9 cellular contexts compared by ENCODE assay signal in genomic region chr19:49080392-49080791, GRCh38. TPM values are rescaled to one million over a fixed set of nuclear protein-coding genes. Genes with fewer than 3 reads are reported as not detected.
"Had no signal": no experiment of that assay in that cellular context is flagged by ENCODE, and none has a peak within 500 bp of the region (broad histone marks: within the 10 kb centered on the region; RNA-seq: fewer than 3 reads in every experiment).

No MANE protein-coding gene starts in this region.

- H3K27ac Mint-ChIP-seq: GM23338, H9, IgD-negative memory B cell had no signal

- H3K4me2 ChIP-seq: GM23338 had no signal

- FAIRE-seq: H1, H54, HTR-8/SVneo had no signal

- H3K4me3 Mint-ChIP-seq: GM23338, H9, IgD-negative memory B cell had no signal

- ATAC-seq: GM23338 had no signal

- H3K36me3 Mint-ChIP-seq: IgD-negative memory B cell had no signal

- H3K4me3 ChIP-seq: GM23338 had no signal

- H2AFZ ChIP-seq: GM23338 had no signal

- H3K9me3 Mint-ChIP-seq: IgD-negative memory B cell had no signal

- DNase-seq: H9, HCEC 1CT, KG1 had no signal

RNA-seq across cellular contexts. Expression of gene KCNA7, which starts 7.9 kb away (rescaled TPM):
- total RNA-seq: GM23338, HT-29 had no signal
- polyA plus RNA-seq: IgD-negative memory B cell had no signal

RNA-seq across cellular contexts. Expression of gene NTF4, which starts 15.8 kb away (rescaled TPM):
- total RNA-seq: HT-29 had no signal
- polyA plus RNA-seq: IgD-negative memory B cell had no signal

RNA-seq across cellular contexts. Expression of gene CGB7, which starts 22.8 kb away (rescaled TPM):
- total RNA-seq: HT-29 had no signal
- polyA plus RNA-seq: IgD-negative memory B cell had no signal

RNA-seq across cellular contexts. Expression of gene CGB8, which starts 31.5 kb away (rescaled TPM):
- total RNA-seq: GM23338, H1, H9, HT-29 had no signal
- polyA plus RNA-seq: GM23338, IgD-negative memory B cell had no signal
